In the genomic region with DNA sequence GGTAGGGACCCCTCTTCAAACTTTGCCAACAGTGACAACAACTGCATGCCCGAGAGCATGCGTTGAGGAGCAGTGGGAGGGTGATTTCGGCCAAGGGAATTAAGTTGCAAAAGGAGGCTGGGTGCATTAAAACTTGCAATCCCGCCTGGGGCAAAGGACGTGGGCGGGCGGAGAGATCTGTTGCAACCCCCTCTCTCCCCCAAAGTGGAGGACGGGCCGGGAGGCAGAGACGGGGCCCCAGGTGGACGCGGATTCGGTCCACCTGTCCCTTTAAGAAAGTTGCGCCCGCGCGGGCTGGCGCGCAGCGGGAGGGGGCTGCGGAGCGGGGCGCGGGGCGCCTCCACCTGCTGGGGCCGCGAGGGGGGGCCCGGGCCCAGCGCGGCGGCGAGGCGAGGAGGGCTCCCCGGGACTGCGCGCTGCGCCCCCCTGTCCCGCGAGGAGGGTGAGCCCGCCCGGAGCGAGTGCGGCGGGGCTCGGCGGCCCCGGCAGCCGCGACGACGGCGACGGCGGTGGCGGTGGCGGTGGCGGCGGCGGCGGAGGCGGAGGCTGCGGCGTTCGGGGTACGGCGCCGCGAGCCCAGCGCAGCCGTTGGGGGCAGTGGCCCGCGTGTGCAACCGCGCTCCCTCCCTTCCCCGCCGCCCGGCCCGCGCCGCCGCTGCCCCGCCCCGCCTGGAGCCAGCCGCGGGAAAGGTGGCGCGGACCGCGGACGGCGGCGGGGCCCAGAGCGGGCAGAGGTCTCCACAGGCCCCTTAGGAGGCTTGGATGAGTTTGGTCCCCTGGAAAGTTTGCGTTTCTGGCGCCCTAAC, we compare ENCODE assay signal across 8 cellular contexts. TPM values are rescaled to one million over a fixed set of nuclear protein-coding genes. Genes with fewer than 3 reads are reported as not detected.
DNase-seq lines count a peak whose midpoint lies in the region; ATAC-seq, FAIRE-seq and TF ChIP-seq lines count a peak whose summit lies in the region.

No MANE protein-coding gene starts in this region.

- no peaks in the 10 kb centered on the region for H3K36me3 ChIP-seq in OCI-LY7 (ENCODE audit: insufficient read depth, low read length)
- no peaks in the 10 kb centered on the region for H3K36me3 ChIP-seq in esophagus squamous epithelium
- H3K36me3 ChIP-seq in pancreas, result no peaks in the 10 kb centered on the region

- POLR2A ChIA-PET in OCI-LY7 (lab: Charles Lee), result no interaction called here

- no peaks in the 10 kb centered on the region for H4K20me1 ChIP-seq in OCI-LY7 (ENCODE audit: insufficient read depth, low read length)

- FAIRE-seq in pancreas (lab: Jason Lieb, UNC), result no peak

- intact Hi-C loops in OCI-LY7 (cut with micrococcal nuclease; ENCODE audit: unreplicated experiment) (no loop called here), esophagus squamous epithelium (cut with DNase I) (no loop called here), pancreas (cut with DNase I) (no loop called here)

- H3K4me1 ChIP-seq in OCI-LY7 (ENCODE audit: insufficient read depth, low read length, poor library complexity, severe bottlenecking), result peaks cover 36% of the 10 kb centered on the region
- H3K4me1 ChIP-seq in esophagus squamous epithelium, result peaks cover 16 to 39% (median 18%) of the 10 kb centered on the region in 3 donors
- H3K4me1 ChIP-seq in pancreas, result peaks cover 0 to 11% (median 8%) of the 10 kb centered on the region in 3 donors

- CTCF ChIA-PET in OCI-LY7 (lab: Charles Lee; ENCODE audit: unreplicated experiment), result no interaction called here

- H3K27ac ChIP-seq in OCI-LY7 (ENCODE audit: low read depth, low read length, poor library complexity, severe bottlenecking), result peak overlapping the region; percentile 65
- no peak overlapping the region for H3K27ac ChIP-seq in esophagus squamous epithelium
- no peak overlapping the region for H3K27ac ChIP-seq in pancreas

- H3K4me3 ChIP-seq in OCI-LY7 (ENCODE audit: low read depth, low read length, poor library complexity, severe bottlenecking) (peak overlapping the region; percentile 75), esophagus squamous epithelium (peak overlapping the region; percentile 22 to 67 (median 42)), pancreas (peak overlapping the region; percentile 3 to 50 (median 26))

- BruUV-seq in OCI-LY7 (replicated peaks; lab: Mats Ljungman, UMichigan), result no TSS peak

- ATAC-seq in pancreas (peak; percentile 56 to 76 (median 68)), HG03439 (IDR thresholded peaks at IDR 0.05; ENCODE audit: unreplicated experiment) (no peak), GM18867 (IDR thresholded peaks at IDR 0.05; ENCODE audit: unreplicated experiment) (no peak), GM21619 (IDR thresholded peaks at IDR 0.05; ENCODE audit: unreplicated experiment) (no peak)

- peak overlapping the region; percentile 88 for H2AFZ ChIP-seq in OCI-LY7 (ENCODE audit: low read length)

- no peak for TF ChIP-seq POLR2A in esophagus squamous epithelium (IDR thresholded peaks at IDR 0.05)

- no peaks in the 10 kb centered on the region for H3K9me2 ChIP-seq in OCI-LY7 (ENCODE audit: insufficient read depth, low read length)

- H3K4me2 ChIP-seq in OCI-LY7 (ENCODE audit: low read length), result peak overlapping the region; percentile 88

- 2 to 9% methylated on average over 4 to 9 of the region's 95 CpGs for WGBS in esophagus squamous epithelium, 2 donors
- 1% methylated on average over 59 to 95 of the region's 95 CpGs for WGBS in pancreas, 2 donors

- H3K9me3 ChIP-seq in OCI-LY7 (ENCODE audit: low read length) (no peaks in the 10 kb centered on the region), esophagus squamous epithelium (no peaks in the 10 kb centered on the region), pancreas (no peaks in the 10 kb centered on the region)

- H3K27me3 ChIP-seq in esophagus squamous epithelium, result peaks cover 7 to 98% (median 19%) of the 10 kb centered on the region in 4 donors
- peaks cover 0 to 2% (median 0%) of the 10 kb centered on the region in 4 donors for H3K27me3 ChIP-seq in pancreas

- DNase-seq in NCI-H2196 (lab: John Stamatoyannopoulos, UW; ENCODE audit: unreplicated experiment) (peak; percentile 44), NCI-H2196 treated with DMSO at 0.1 percent for 48 hours (lab: John Stamatoyannopoulos, UW; ENCODE audit: unreplicated experiment) (no peak), OCI-LY7 (ENCODE audit: low spot score) (peak; percentile 91), esophagus squamous epithelium (lab: John Stamatoyannopoulos, UW) (no peak), pancreas (peak in 1 of 6 donors; percentile 68)

- peaks cover 8% of the 10 kb centered on the region; the same call in 1 of the 2 replicates for H3K79me2 ChIP-seq in OCI-LY7 (ENCODE audit: insufficient read depth, low read depth, low read length)

- TF ChIP-seq CTCF in OCI-LY7 (conservative IDR thresholded peaks at IDR 0.05; ENCODE audit: low read length), result no peak
- TF ChIP-seq CTCF in esophagus squamous epithelium (IDR thresholded peaks at IDR 0.05), result no peak
- no peak for TF ChIP-seq CTCF in pancreas (IDR thresholded peaks at IDR 0.05)

RNA-seq across cellular contexts. Expression of gene FOXN4, which starts 0.6 kb away (rescaled TPM):
- total RNA-seq in OCI-LY7 (2014; rRNA removed; shearing (Covaris generic)), result 2.7 and 4.3 TPM in 2 replicates
- total RNA-seq in OCI-LY7 (2022) (4.5 and 5.1 TPM in 2 replicates), esophagus squamous epithelium (not detected), pancreas (not detected)
- under 1 TPM in 1 of 2 donors, not detected in 1; 0.12 TPM for polyA plus RNA-seq in pancreas

RNA-seq across cellular contexts. Expression of gene MYO1H, which starts 38.1 kb away (rescaled TPM):
- total RNA-seq in OCI-LY7 (2014; rRNA removed; shearing (Covaris generic)), result 0.28 and 5.4 TPM in 2 replicates
- total RNA-seq in OCI-LY7 (2022) (0.11 and 0.59 TPM in 2 replicates), esophagus squamous epithelium (under 1 TPM in 3 of 4 donors, not detected in 1; 0.48 to 0.83 (median 0.62) TPM), pancreas (not detected)
- under 1 TPM in 1 of 2 donors, not detected in 1; 0.07 TPM for polyA plus RNA-seq in pancreas

Comparison
In these comparisons a context has a peak if more than half of its experiments do, and no peak if none do; other contexts are left out.
1. DNase-seq: peak in NCI-H2196 (single experiment) and OCI-LY7 (single experiment); none in NCI-H2196 treated with DMSO at 0.1 percent for 48 hours (single experiment) and esophagus squamous epithelium (single experiment).
2. ATAC-seq: peak in pancreas (4 of 4); none in HG03439 (single experiment), GM18867 (single experiment) and GM21619 (single experiment).
3. Peak in every context shown above with its lines, with median percentiles within 50 percentile points of each other: H3K4me3 ChIP-seq.